ENCODE assay signal across 8 cellular contexts in genomic region chr7:47968852-47969774, GRCh38. TPM values are rescaled to one million over a fixed set of nuclear protein-coding genes. Genes with fewer than 3 reads are reported as not detected.
DNase-seq lines count a peak whose midpoint lies in the region; ATAC-seq and TF ChIP-seq lines count a peak whose summit lies in the region.

No MANE protein-coding gene starts in this region.

- WGBS in esophagus, 2 donors = 56 to 60% methylated on average over 5 of the region's 5 CpGs
- WGBS in transverse colon (ENCODE audit: low coverage in 1 of 2), 2 donors = 60% methylated on average over 3 to 5 of the region's 5 CpGs

- DNase-seq in AML-193 (lab: John Stamatoyannopoulos, UW) = peak; percentile 19 to 22
- DNase-seq in NCI-H748 (lab: John Stamatoyannopoulos, UW; ENCODE audit: unreplicated experiment) = peak; percentile 67
- DNase-seq in activated T-cell treated with anti-CD3 and anti-CD28 coated beads for 1 hour (ENCODE audit: low read depth) = peak; percentile 27
- DNase-seq in transverse colon = peak; percentile 76

- H3K27ac ChIP-seq in esophagus (ENCODE audit: low read depth in 2 of 2, low read length in 1 of 2) (peak overlapping the region; percentile 66 to 79), transverse colon (peak overlapping the region; percentile 79 to 92 (median 85))

- H3K27me3 ChIP-seq in esophagus (ENCODE audit: control insufficient read depth in 1 of 2, insufficient read depth in 2 of 2, low read length in 2 of 2) (no peaks in the 10 kb centered on the region), transverse colon (no peaks in the 10 kb centered on the region)

- TF ChIP-seq EP300 in transverse colon (IDR thresholded peaks at IDR 0.05; ENCODE audit: low read depth) = no peak

- in situ Hi-C loops in transverse colon (cut with MboI; ENCODE audit: low pct_ligation_motif_present in 1 of 4, low pct_unique_long_range_greater_than_20kb in 1 of 4, low sequenced_read_pairs in 3 of 4) = no loop called here

- no peak for TF ChIP-seq POLR2A in transverse colon (IDR thresholded peaks at IDR 0.05)

- no peaks in the 10 kb centered on the region for H3K4me1 ChIP-seq in esophagus (ENCODE audit: control insufficient read depth in 2 of 2, insufficient read depth in 2 of 2, low read length in 1 of 2)
- peaks cover 6 to 36% (median 24%) of the 10 kb centered on the region in 4 donors for H3K4me1 ChIP-seq in transverse colon

- no peak overlapping the region for H3K4me3 Mint-ChIP-seq in nephron

- peak overlapping the region in 2 of 3 experiments; percentile 3 for H3K27ac Mint-ChIP-seq in nephron

- H3K27me3 Mint-ChIP-seq in nephron (ENCODE audit: low read depth) = no peaks in the 10 kb centered on the region

- no peaks in the 10 kb centered on the region for H3K9me3 Mint-ChIP-seq in nephron

- intact Hi-C loops in transverse colon (cut with DNase I; ENCODE audit: low total_unique reads) = no loop called here

- peak; percentile 86 to 92 (median 89) for TF ChIP-seq CTCF in nephron (IDR thresholded peaks at IDR 0.05; ENCODE audit: unreplicated experiment in 3 of 3)
- TF ChIP-seq CTCF in transverse colon (IDR thresholded peaks at IDR 0.05) = peak; percentile 71 to 88 (median 82)

- peaks cover 67% of the 10 kb centered on the region for H3K36me3 Mint-ChIP-seq in nephron (ENCODE audit: low read depth)

- H3K36me3 ChIP-seq in esophagus (ENCODE audit: control insufficient read depth in 2 of 2, insufficient read depth in 2 of 2, low read length in 1 of 2) = peaks cover 27 to 36% of the 10 kb centered on the region in 2 donors
- H3K36me3 ChIP-seq in transverse colon = peaks cover 0 to 50% (median 22%) of the 10 kb centered on the region in 4 donors

- H3K4me3 ChIP-seq in esophagus (ENCODE audit: low read depth in 1 of 2, low read length in 2 of 2) = no peak overlapping the region
- no peak overlapping the region for H3K4me3 ChIP-seq in transverse colon

- H3K9me3 ChIP-seq in esophagus (ENCODE audit: control insufficient read depth in 2 of 2, insufficient read depth in 1 of 2, low read depth in 1 of 2, low read length in 1 of 2) = no peaks in the 10 kb centered on the region
- H3K9me3 ChIP-seq in transverse colon = no peaks in the 10 kb centered on the region

- H3K4me1 Mint-ChIP-seq in nephron = peaks cover 27% of the 10 kb centered on the region

- ATAC-seq in GM18519 (IDR thresholded peaks at IDR 0.05; ENCODE audit: low FRiP score, unreplicated experiment) (peak; percentile 70), HG03175 (IDR thresholded peaks at IDR 0.05; ENCODE audit: unreplicated experiment) (peak; percentile 91)

RNA-seq across cellular contexts. Expression of gene HUS1, which starts 10.3 kb away (rescaled TPM):
- polyA plus RNA-seq in esophagus = 10 to 100 TPM in 1 of 2 donors, 1 to 10 TPM in 1; 5.4 to 13.5 TPM
- 10 to 100 TPM; 37.2 to 74.8 (median 52.3) TPM for total RNA-seq in transverse colon

RNA-seq across cellular contexts. Expression of gene PKD1L1, which starts 20.8 kb away (rescaled TPM):
- polyA plus RNA-seq in esophagus = under 1 TPM; 0.08 to 0.25 TPM
- 10 to 100 TPM in 2 of 4 donors, 1 to 10 TPM in 1, under 1 TPM in 1; 0.41 to 37.4 (median 17.5) TPM for total RNA-seq in transverse colon

RNA-seq across cellular contexts. Expression of gene SUN3, which starts 59.8 kb away (rescaled TPM):
- under 1 TPM in 1 of 2 donors, not detected in 1; 0.02 TPM for polyA plus RNA-seq in esophagus
- not detected for total RNA-seq in transverse colon

Comparison
In these comparisons a context has a peak if more than half of its experiments do, and no peak if none do; other contexts are left out.
1. DNase-seq: peak in every context shown above with its lines; median percentile 76 in transverse colon; 67 in NCI-H748; 27 in activated T-cell treated with anti-CD3 and anti-CD28 coated beads for 1 hour; 20 in AML-193.